1 cellular context compared by ENCODE assay signal in the genomic region with DNA sequence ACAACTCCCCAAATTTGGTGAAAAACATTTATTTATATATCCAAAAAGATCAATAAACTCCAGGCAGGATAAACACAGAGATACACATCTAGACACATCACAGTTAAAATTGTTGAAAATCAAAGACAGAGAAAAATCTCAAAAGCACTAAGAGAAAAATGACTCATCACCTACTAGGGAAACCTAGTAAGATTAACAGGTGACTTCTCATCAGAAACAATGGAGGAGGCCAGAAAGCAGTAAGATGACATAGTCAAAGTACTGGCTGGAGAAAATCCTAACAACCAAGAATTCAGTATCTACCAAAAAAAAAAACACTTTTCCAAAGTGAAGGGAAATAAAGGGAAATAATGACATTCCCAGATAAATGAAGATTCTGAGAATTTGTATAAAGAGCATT.
TF ChIP-seq lines count a peak whose summit lies in the region.

No MANE protein-coding gene starts in this region.

TF ChIP-seq in IMR-90, 13 proteins besides CTCF, POLR2A, EP300 and RAD21 (continued from another document):
- TF ChIP-seq MXI1 (IDR thresholded peaks at IDR 0.05; ENCODE audit: borderline replicate concordance, low read depth, low read length) (no peak), CHD1 (IDR thresholded peaks at IDR 0.05; ENCODE audit: low read depth, low read length) (no peak), CEBPB (IDR thresholded peaks at IDR 0.05; ENCODE audit: low read depth, low read length) (no peak)
- TF ChIP-seq, protein P1, sequence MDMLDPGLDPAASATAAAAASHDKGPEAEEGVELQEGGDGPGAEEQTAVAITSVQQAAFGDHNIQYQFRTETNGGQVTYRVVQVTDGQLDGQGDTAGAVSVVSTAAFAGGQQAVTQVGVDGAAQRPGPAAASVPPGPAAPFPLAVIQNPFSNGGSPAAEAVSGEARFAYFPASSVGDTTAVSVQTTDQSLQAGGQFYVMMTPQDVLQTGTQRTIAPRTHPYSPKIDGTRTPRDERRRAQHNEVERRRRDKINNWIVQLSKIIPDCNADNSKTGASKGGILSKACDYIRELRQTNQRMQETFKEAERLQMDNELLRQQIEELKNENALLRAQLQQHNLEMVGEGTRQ (IDR thresholded peaks at IDR 0.05; ENCODE audit: low read depth, low read length), result no peak
TF ChIP-seq in IMR-90: peak in this region for 0.
